10 cellular contexts compared by ENCODE assay signal in genomic region chr15:37109952-37110630, GRCh38. TPM values are rescaled to one million over a fixed set of nuclear protein-coding genes. Genes with fewer than 3 reads are reported as not detected.
DNase-seq lines count a peak whose midpoint lies in the region; ATAC-seq, FAIRE-seq and TF ChIP-seq lines count a peak whose summit lies in the region.
"Had no signal": no experiment of that assay in that cellular context is flagged by ENCODE, and none has a peak within 500 bp of the region (broad histone marks: within the 10 kb centered on the region; RNA-seq: fewer than 3 reads in every experiment).

No MANE protein-coding gene starts in this region.

- H3K27me3 ChIP-seq in H1 (replicated peaks in 1 of 4; ENCODE audit: control insufficient read depth in 3 of 4, extremely low read depth in 1 of 4, insufficient read depth in 3 of 4, low read length in 3 of 4), result peaks cover 43 to 76% (median 63%) of the 10 kb centered on the region in 4 experiments
- H3K27me3 ChIP-seq in mesenchymal stem cell (ENCODE audit: control insufficient read depth in 1 of 2, insufficient read depth in 1 of 2, low read length in 2 of 2), result peaks cover 0 to 72% of the 10 kb centered on the region in 2 experiments
- H3K27me3 ChIP-seq in uterus, result no peaks in the 10 kb centered on the region

- no peak for TF ChIP-seq EP300 in H1 (IDR thresholded peaks at IDR 0.05; ENCODE audit: borderline replicate concordance in 1 of 2, low read depth in 2 of 2, low read length in 2 of 2)

- no peaks in the 10 kb centered on the region for H3K79me2 ChIP-seq in H1 (ENCODE audit: control insufficient read depth in 1 of 2, insufficient read depth in 2 of 2, low read length in 2 of 2)

- no peak overlapping the region for H4K8ac ChIP-seq in H1 (ENCODE audit: extremely low read depth, insufficient read depth, low read length)
- peak overlapping the region; percentile 19 for H4K8ac ChIP-seq in mesenchymal stem cell (ENCODE audit: low read length)

- no peak overlapping the region for H2BK120ac ChIP-seq in H1 (replicated peaks; ENCODE audit: low read depth, low read length)
- no peak overlapping the region for H2BK120ac ChIP-seq in mesenchymal stem cell (ENCODE audit: low read depth, low read length)

- H3K79me1 ChIP-seq in H1 (ENCODE audit: low read depth, low read length), result no peaks in the 10 kb centered on the region
- H3K79me1 ChIP-seq in mesenchymal stem cell (replicated peaks; ENCODE audit: low read length, poor library complexity, severe bottlenecking), result peaks cover 5% of the 10 kb centered on the region

- H2AFZ ChIP-seq in H1 (ENCODE audit: low read length) (no peak overlapping the region), mesenchymal stem cell (ENCODE audit: low read depth, low read length) (no peak overlapping the region)

- POLR2A ChIA-PET in H1 (lab: Charles Lee; ENCODE audit: partially characterized antibody), result interaction anchor here (0.6 to 2.1 kb wide), 6 partner anchors 12 to 230 kb away, joined by 4 to 7 read pairs (median 5); no protein-coding TSS in a partner anchor

- no peak overlapping the region for H3K27ac ChIP-seq in H1 (ENCODE audit: low read depth, low read length)
- no peak overlapping the region for H3K27ac ChIP-seq in mesenchymal stem cell (ENCODE audit: low read length, poor library complexity, severe bottlenecking)
- peak overlapping the region; percentile 97 for H3K27ac ChIP-seq in uterus
- H3K27ac ChIP-seq: BLaER1 treated with 17β-estradiol and CSF1 and Interleukin-3, amounts not matched to agents 10 nM and 100 nM; neutrophil had no signal

- no peak overlapping the region for H3K14ac ChIP-seq in H1 (ENCODE audit: insufficient read length)
- no peak overlapping the region for H3K14ac ChIP-seq in mesenchymal stem cell (ENCODE audit: low read length in 2 of 2)

- H2AK5ac ChIP-seq in H1 (ENCODE audit: low read depth, low read length) (no peak overlapping the region), mesenchymal stem cell (ENCODE audit: low read length, severe bottlenecking) (no peak overlapping the region)

- no peak overlapping the region for H2BK20ac ChIP-seq in H1 (ENCODE audit: low read length)

- H3K27ac Mint-ChIP-seq in activated naive CD8-positive, alpha-beta T cell, result no peak overlapping the region
- H3K27ac Mint-ChIP-seq in activated naive CD8-positive, alpha-beta T cell treated with anti-CD3 and anti-CD28 coated beads for 36 hours, result no peak overlapping the region

- H2BK5ac ChIP-seq in H1 (ENCODE audit: low read depth, low read length) (no peak overlapping the region), mesenchymal stem cell (ENCODE audit: low read depth, low read length, poor library complexity, severe bottlenecking) (no peak overlapping the region)

- H2BK12ac ChIP-seq in H1 (ENCODE audit: low read depth, low read length) (no peak overlapping the region), mesenchymal stem cell (ENCODE audit: low read length in 2 of 2) (peak overlapping the region; percentile 53 to 96)

- no peaks in the 10 kb centered on the region for H3K36me3 ChIP-seq in H1 (ENCODE audit: control insufficient read depth in 2 of 4, insufficient read depth in 4 of 4, low read length in 3 of 4)
- no peaks in the 10 kb centered on the region for H3K36me3 ChIP-seq in mesenchymal stem cell (ENCODE audit: control insufficient read depth in 1 of 2, insufficient read depth in 2 of 2, low read depth in 1 of 2, low read length in 2 of 2)
- no peaks in the 10 kb centered on the region for H3K36me3 ChIP-seq in uterus
- H3K36me3 ChIP-seq: BLaER1 treated with 17β-estradiol and CSF1 and Interleukin-3, amounts not matched to agents 10 nM and 100 nM; neutrophil had no signal

- peak overlapping the region; percentile 36 to 74 (median 49); a peak in 7 of 8 replicates for H3K4me3 ChIP-seq in H1 (ENCODE audit: extremely low read depth in 1 of 4, insufficient read depth in 2 of 4, low read depth in 3 of 4, low read length in 4 of 4)
- H3K4me3 ChIP-seq in mesenchymal stem cell (ENCODE audit: insufficient read depth in 1 of 2, low read depth in 1 of 2, low read length in 2 of 2), result peak overlapping the region in 1 of 2 experiments; percentile 85
- H3K4me3 ChIP-seq in uterus, result peak overlapping the region; percentile 39 to 52
- H3K4me3 ChIP-seq: BLaER1 treated with 17β-estradiol and CSF1 and Interleukin-3, amounts not matched to agents 10 nM and 100 nM had no signal

- TF ChIP-seq CTCF in H1 (IDR thresholded peaks at IDR 0.05; ENCODE audit: control extremely low read depth in 1 of 3, insufficient read depth in 1 of 3, low read depth in 1 of 3, low read length in 3 of 3) (no peak), uterus (IDR thresholded peaks at IDR 0.05) (no peak)

- peaks cover 2% of the 10 kb centered on the region for H3K36me3 Mint-ChIP-seq in activated naive CD8-positive, alpha-beta T cell
- H3K36me3 Mint-ChIP-seq in activated naive CD8-positive, alpha-beta T cell treated with anti-CD3 and anti-CD28 coated beads for 36 hours, result peaks cover 3% of the 10 kb centered on the region

- no peak for FAIRE-seq in H1 (lab: Jason Lieb, UNC)

- H3K27me3 Mint-ChIP-seq in activated naive CD8-positive, alpha-beta T cell, result peaks cover 77% of the 10 kb centered on the region
- H3K27me3 Mint-ChIP-seq in activated naive CD8-positive, alpha-beta T cell treated with anti-CD3 and anti-CD28 coated beads for 36 hours, result peaks cover 96% of the 10 kb centered on the region

- H3K9ac ChIP-seq in H1 (replicated peaks in 1 of 4; ENCODE audit: extremely low read depth in 1 of 4, low read depth in 3 of 4, low read length in 3 of 4) (no peak overlapping the region), mesenchymal stem cell (ENCODE audit: low read length) (peak overlapping the region; percentile 88)
- H3K9ac ChIP-seq: BLaER1 treated with 17β-estradiol and CSF1 and Interleukin-3, amounts not matched to agents 10 nM and 100 nM had no signal

- H3K4me1 ChIP-seq in H1 (replicated peaks in 1 of 4; ENCODE audit: control insufficient read depth in 3 of 4, insufficient read depth in 4 of 4, low read length in 3 of 4) (peaks cover 7 to 18% (median 11%) of the 10 kb centered on the region in 4 experiments), mesenchymal stem cell (ENCODE audit: control insufficient read depth, insufficient read depth, low read depth, low read length) (peaks cover 13% of the 10 kb centered on the region), uterus (no peaks in the 10 kb centered on the region)
- H3K4me1 ChIP-seq: BLaER1 treated with 17β-estradiol and CSF1 and Interleukin-3, amounts not matched to agents 10 nM and 100 nM had no signal

- no peaks in the 10 kb centered on the region; a peak in 1 of 4 replicates for H3K9me3 ChIP-seq in H1 (ENCODE audit: insufficient read depth in 2 of 2, low read depth in 1 of 2, low read length in 1 of 2)
- no peaks in the 10 kb centered on the region for H3K9me3 ChIP-seq in mesenchymal stem cell (ENCODE audit: control insufficient read depth, low read length)
- H3K9me3 ChIP-seq in uterus, result no peaks in the 10 kb centered on the region
- H3K9me3 ChIP-seq: neutrophil had no signal

- no peak for DNase-seq in activated naive CD8-positive, alpha-beta T cell treated with anti-CD3 and anti-CD28 coated beads for 36 hours
- DNase-seq in H1 (ENCODE audit: low read depth in 1 of 2, low spot score in 2 of 2) (peak in 1 of 2 experiments; percentile 66), mesenchymal stem cell (peak; percentile 81), uterus (peak; percentile 65 to 78)
- DNase-seq in activated effector memory CD4-positive, alpha-beta T cell treated with Interleukin-2 at 50 U/mL for 16 hours, result no peak

- no peak overlapping the region for H3K4ac ChIP-seq in H1 (replicated peaks; ENCODE audit: insufficient read length, low read depth, low read length)
- peak overlapping the region; percentile 26 to 67 for H3K4ac ChIP-seq in mesenchymal stem cell (ENCODE audit: low read depth in 1 of 2, low read length in 2 of 2)

- H4K20me1 ChIP-seq in H1 (replicated peaks in 1 of 2; ENCODE audit: control insufficient read depth in 1 of 2, insufficient read depth in 2 of 2, low read length in 2 of 2), result peaks cover 2 to 3% of the 10 kb centered on the region in 2 experiments
- H4K20me1 ChIP-seq: BLaER1 treated with 17β-estradiol and CSF1 and Interleukin-3, amounts not matched to agents 10 nM and 100 nM had no signal

- intact Hi-C loops in uterus (cut with DNase I; ENCODE audit: low total_unique reads), result no loop called here

- CTCF ChIA-PET in H1 (lab: Charles Lee; ENCODE audit: partially characterized antibody), result interaction anchor here (0.7 to 9.9 kb wide), 10 partner anchors 13 to 781 kb away, joined by 3 to 130 read pairs (median 4); no protein-coding TSS in a partner anchor

- H2BK15ac ChIP-seq in H1 (ENCODE audit: low read length) (0 out of 2 replicates have a peak overlapping the region, but pooled peaks have one; percentile 22), mesenchymal stem cell (ENCODE audit: low read depth, poor library complexity, severe bottlenecking) (no peak overlapping the region)

- peaks cover 8% of the 10 kb centered on the region for H3K9me3 Mint-ChIP-seq in activated naive CD8-positive, alpha-beta T cell (ENCODE audit: low read depth)
- H3K9me3 Mint-ChIP-seq in activated naive CD8-positive, alpha-beta T cell treated with anti-CD3 and anti-CD28 coated beads for 36 hours, result peaks cover 5% of the 10 kb centered on the region

- TF ChIP-seq RAD21 in H1 (IDR thresholded peaks at IDR 0.05 in 1 of 2, conservative IDR thresholded peaks at IDR 0.05 in 1 of 2; ENCODE audit: low read depth in 2 of 2, low read length in 2 of 2), result no peak

- H3K23ac ChIP-seq in H1 (ENCODE audit: insufficient read length) (no peak overlapping the region), mesenchymal stem cell (ENCODE audit: low read length in 2 of 2) (peak overlapping the region in 1 of 2 experiments; percentile 93)

- no peak overlapping the region for H4K5ac ChIP-seq in H1 (ENCODE audit: insufficient read length, low read depth, low read length)

- H3K18ac ChIP-seq in H1 (ENCODE audit: extremely low read depth, low read length) (no peak overlapping the region), mesenchymal stem cell (ENCODE audit: low read depth in 1 of 2, low read length in 2 of 2) (peak overlapping the region; percentile 38 to 67)

- H3K4me1 Mint-ChIP-seq in activated naive CD8-positive, alpha-beta T cell (ENCODE audit: low read depth), result peaks cover 21% of the 10 kb centered on the region
- H3K4me1 Mint-ChIP-seq in activated naive CD8-positive, alpha-beta T cell treated with anti-CD3 and anti-CD28 coated beads for 36 hours, result peaks cover 22% of the 10 kb centered on the region

- no peak overlapping the region for H4K91ac ChIP-seq in H1 (replicated peaks; ENCODE audit: insufficient read length, low read length)
- peak overlapping the region; percentile 76 for H4K91ac ChIP-seq in mesenchymal stem cell (ENCODE audit: low read length)

- H3K4me2 ChIP-seq in H1 (ENCODE audit: insufficient read depth in 1 of 2, low read depth in 2 of 2, low read length in 2 of 2) (peak overlapping the region; percentile 77 to 92), mesenchymal stem cell (ENCODE audit: low read length, poor library complexity, severe bottlenecking) (peak overlapping the region; percentile 89)
- H3K4me2 ChIP-seq: BLaER1 treated with 17β-estradiol and CSF1 and Interleukin-3, amounts not matched to agents 10 nM and 100 nM had no signal

- 1% methylated on average over 25 of the region's 27 CpGs; no CpG with 5 or more reads in 1 of the 2 experiments for WGBS in H1 (ENCODE audit: extremely low coverage in 1 of 2, insufficient coverage in 1 of 2, insufficient read length in 1 of 2, insufficient replicate concordance in 2 of 2, low coverage in 1 of 2, low lambda C conversion rate in 2 of 2, missing lambda C conversion rate in 1 of 2), 2 experiments
- 3% methylated on average over 24 of the region's 27 CpGs for WGBS in mesenchymal stem cell

- no peak for ATAC-seq in GM18498 (IDR thresholded peaks at IDR 0.05; ENCODE audit: unreplicated experiment)
- no peak for ATAC-seq in HG02678 (IDR thresholded peaks at IDR 0.05; ENCODE audit: unreplicated experiment)

- H3K56ac ChIP-seq in H1 (replicated peaks; ENCODE audit: insufficient read length, low read depth, low read length), result no peak overlapping the region

- H3K4me3 Mint-ChIP-seq in activated naive CD8-positive, alpha-beta T cell, result peak overlapping the region; percentile 71
- H3K4me3 Mint-ChIP-seq in activated naive CD8-positive, alpha-beta T cell treated with anti-CD3 and anti-CD28 coated beads for 36 hours, result no peak overlapping the region

- TF ChIP-seq POLR2A in H1 (IDR thresholded peaks at IDR 0.05; ENCODE audit: control extremely low read depth in 1 of 2, low read depth in 2 of 2, low read length in 2 of 2) (no peak), uterus (IDR thresholded peaks at IDR 0.05) (peak in 1 of 2 donors; percentile 8)

- peaks cover 18% of the 10 kb centered on the region; the same call in 1 of the 2 replicates for H3K23me2 ChIP-seq in H1 (ENCODE audit: low read depth, low read length)

RNA-seq across cellular contexts. Expression of gene MEIS2, which starts 9.7 kb away (rescaled TPM):
- not detected for total RNA-seq in activated naive CD8-positive, alpha-beta T cell treated with anti-CD3 and anti-CD28 coated beads for 36 hours
- total RNA-seq in H1 (2021; fragmentation: NEBNext Ultra II Directional; extraction: Animal tissue kit (Norgen Biotek cat#: 25700)), result 0.22 and 0.65 TPM in 2 replicates
- 1.2 and 1.3 TPM in 2 replicates for polyA plus RNA-seq in H1 (2011; rRNA removed)
- polyA plus RNA-seq in H1 (2011; cell fraction: cytosol; rRNA removed), result 0.41 TPM
- polyA plus RNA-seq in H1 (2011; cell fraction: nucleus; rRNA removed), result 2.1 TPM
- 0.25 to 1.9 TPM (median 0.37 TPM) in 4 replicates for polyA plus RNA-seq in H1 (2012, experiment 1 of 2)
- 0.08 TPM for polyA plus RNA-seq in H1 (2012, experiment 2 of 2)
- polyA plus RNA-seq in H1 (2013, experiment 1 of 2), result 0.16 TPM
- 0.24 TPM for polyA plus RNA-seq in H1 (2013, experiment 2 of 2)
- polyA minus RNA-seq in H1 (2011; rRNA and poly(A)+ RNA removed), result 0.88 and 2.0 TPM in 2 replicates
- polyA minus RNA-seq in H1 (2011; cell fraction: cytosol; rRNA and poly(A)+ RNA removed), result not detected
- 4.5 TPM for polyA minus RNA-seq in H1 (2011; cell fraction: nucleus; rRNA and poly(A)+ RNA removed)
- polyA plus RNA-seq in mesenchymal stem cell (2013, experiment 1 of 2), result 69.3 TPM
- 68.8 TPM for polyA plus RNA-seq in mesenchymal stem cell (2013, experiment 2 of 2)
- total RNA-seq in uterus, result 100 to 1,000 TPM in 2 of 4 donors, 10 to 100 TPM in 2; 84.0 to 184 (median 112) TPM

Comparison
In these comparisons a context has a peak if more than half of its experiments do, and no peak if none do; other contexts are left out.
1. DNase-seq: peak in mesenchymal stem cell (single experiment) and uterus (2 of 2); none in activated naive CD8-positive, alpha-beta T cell treated with anti-CD3 and anti-CD28 coated beads for 36 hours (single experiment) and activated effector memory CD4-positive, alpha-beta T cell treated with Interleukin-2 at 50 U/mL for 16 hours (single experiment).
2. H3K27ac ChIP-seq: peak in uterus (2 of 2); none in H1 (single experiment) and mesenchymal stem cell (single experiment).
3. RNA of gene MEIS2, which starts 9.7 kb away (total RNA-seq): 84.0 to 184 TPM in uterus; 0.22 to 0.65 TPM in H1 and not detected in activated naive CD8-positive, alpha-beta T cell treated with anti-CD3 and anti-CD28 coated beads for 36 hours; every median in the first group is over 10 times any median in the second.